In genomic region chr1:27644369-27645070, GRCh38 we compare ENCODE assay signal across 2 cellular contexts.
TF ChIP-seq lines count a peak whose summit lies in the region.

No MANE protein-coding gene starts in this region.

TF ChIP-seq in HEK293, 187 proteins besides CTCF, POLR2A, EP300 and RAD21:
- no peak for TF ChIP-seq BCL11B (tag by site-specific recombination; IDR thresholded peaks at IDR 0.05; ENCODE audit: low read depth)
- TF ChIP-seq ZNF768 (tag by site-specific recombination; IDR thresholded peaks at IDR 0.05): peak; percentile 55; the same call in 1 of the 2 replicates

TF ChIP-seq in GM12878, 131 proteins besides CTCF, POLR2A, EP300 and RAD21:
- TF ChIP-seq, protein P1, sequence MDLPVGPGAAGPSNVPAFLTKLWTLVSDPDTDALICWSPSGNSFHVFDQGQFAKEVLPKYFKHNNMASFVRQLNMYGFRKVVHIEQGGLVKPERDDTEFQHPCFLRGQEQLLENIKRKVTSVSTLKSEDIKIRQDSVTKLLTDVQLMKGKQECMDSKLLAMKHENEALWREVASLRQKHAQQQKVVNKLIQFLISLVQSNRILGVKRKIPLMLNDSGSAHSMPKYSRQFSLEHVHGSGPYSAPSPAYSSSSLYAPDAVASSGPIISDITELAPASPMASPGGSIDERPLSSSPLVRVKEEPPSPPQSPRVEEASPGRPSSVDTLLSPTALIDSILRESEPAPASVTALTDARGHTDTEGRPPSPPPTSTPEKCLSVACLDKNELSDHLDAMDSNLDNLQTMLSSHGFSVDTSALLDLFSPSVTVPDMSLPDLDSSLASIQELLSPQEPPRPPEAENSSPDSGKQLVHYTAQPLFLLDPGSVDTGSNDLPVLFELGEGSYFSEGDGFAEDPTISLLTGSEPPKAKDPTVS (IDR thresholded peaks at IDR 0.05; ENCODE audit: low read depth, low read length): no peak
- 0 out of 2 replicates have a peak, but pooled peaks have one; percentile 5 for TF ChIP-seq SMARCA5 (IDR thresholded peaks at IDR 0.05)
- TF ChIP-seq DPF2 (IDR thresholded peaks at IDR 0.05): 0 out of 2 replicates have a peak, but pooled peaks have one; percentile 23
- TF ChIP-seq NFIC (IDR thresholded peaks at IDR 0.05; ENCODE audit: low read depth, low read length): no peak
